9 cellular contexts compared by ENCODE assay signal in genomic region chr15:101088788-101089578, GRCh38.
A peak's percentile ranks its signal among the peaks of the same experiment; 100 is the strongest.
DNase-seq lines count a peak whose midpoint lies in the region; ATAC-seq and TF ChIP-seq lines count a peak whose summit lies in the region.
"Had no signal": no experiment of that assay in that cellular context is flagged by ENCODE, and none has a peak within 500 bp of the region (broad histone marks: within the 10 kb centered on the region; RNA-seq: fewer than 3 reads in every experiment).

No MANE protein-coding gene starts in this region.

- H3K4me1 ChIP-seq in smooth muscle cell (ENCODE audit: low read depth), result peaks cover 3% of the 10 kb centered on the region

- ATAC-seq in CD4-positive, alpha-beta T cell (ENCODE audit: poor library complexity), result peak; percentile 96
- peak; percentile 88 for ATAC-seq in GM19395 (IDR thresholded peaks at IDR 0.05; ENCODE audit: unreplicated experiment)
- ATAC-seq in T-helper 17 cell, result peak; percentile 93

- peak overlapping the region; percentile 68 for H3K4me2 ChIP-seq in smooth muscle cell

- H3K79me2 ChIP-seq in smooth muscle cell (ENCODE audit: low read depth), result peaks cover 6% of the 10 kb centered on the region

- CTCF ChIA-PET in CD4-positive, alpha-beta T cell (lab: Charles Lee), result interaction anchor here (1.4 kb wide), 1 partner anchor 169 kb away, joined by 5 read pairs; no protein-coding TSS in a partner anchor

- no peaks in the 10 kb centered on the region for H3K9me3 Mint-ChIP-seq in CD4-positive, alpha-beta T cell
- H3K9me3 Mint-ChIP-seq: activated naive CD4-positive, alpha-beta T cell treated with anti-CD3 and anti-CD28 coated beads, Interleukin-2, amount 50 U/mL, for 24 hours had no signal

- WGBS in smooth muscle cell (ENCODE audit: low lambda C conversion rate), result 42% methylated on average over 42 of the region's 42 CpGs

- H3K9me3 ChIP-seq in CD4-positive, alpha-beta T cell (ENCODE audit: control insufficient read depth, low read length), result no peaks in the 10 kb centered on the region
- no peaks in the 10 kb centered on the region for H3K9me3 ChIP-seq in T-helper 17 cell (ENCODE audit: control insufficient read depth, low read length, poor library complexity, severe bottlenecking)
- H3K9me3 ChIP-seq in smooth muscle cell (replicated peaks; ENCODE audit: low read depth), result no peaks in the 10 kb centered on the region

- peak overlapping the region; percentile 80 for H2AFZ ChIP-seq in smooth muscle cell (ENCODE audit: low read depth)

- H3K27me3 Mint-ChIP-seq in CD4-positive, alpha-beta T cell, result no peaks in the 10 kb centered on the region
- H3K27me3 Mint-ChIP-seq in T-helper 17 cell, result peaks cover 17% of the 10 kb centered on the region
- H3K27me3 Mint-ChIP-seq: activated naive CD4-positive, alpha-beta T cell treated with anti-CD3 and anti-CD28 coated beads, Interleukin-2, amount 50 U/mL, for 24 hours had no signal

- no peaks in the 10 kb centered on the region for H4K20me1 ChIP-seq in smooth muscle cell (ENCODE audit: low read depth)

- no peak overlapping the region for H3K9ac ChIP-seq in smooth muscle cell (ENCODE audit: low read depth)

- POLR2A ChIA-PET in CD4-positive, alpha-beta T cell (lab: Charles Lee), result no interaction called here

- no peaks in the 10 kb centered on the region for H3K36me3 Mint-ChIP-seq in CD4-positive, alpha-beta T cell (ENCODE audit: low read depth)
- H3K36me3 Mint-ChIP-seq in T-helper 17 cell (ENCODE audit: low read depth), result peaks cover 2% of the 10 kb centered on the region
- H3K36me3 Mint-ChIP-seq: activated naive CD4-positive, alpha-beta T cell treated with anti-CD3 and anti-CD28 coated beads, Interleukin-2, amount 50 U/mL, for 24 hours had no signal

- in situ Hi-C loops in KBM-7 (cut with MboI; ENCODE audit: low pct_unique_long_range_greater_than_20kb, low sequenced_read_pairs), result no loop called here

- no peak overlapping the region for H3K27ac ChIP-seq in CD4-positive, alpha-beta T cell (ENCODE audit: low read depth, low read length)
- H3K27ac ChIP-seq in smooth muscle cell (ENCODE audit: low read depth), result no peak overlapping the region

- intact Hi-C loops in CD4-positive, alpha-beta T cell (cut with DNase I, micrococcal nuclease), result loop anchor here (1.0 to 5.0 kb wide), 4 partner anchors 82 to 563 kb away; partner anchors contain the start of gene TM2D3 (in 1 of the 2)

- no peak overlapping the region for H3K4me3 Mint-ChIP-seq in CD4-positive, alpha-beta T cell
- no peak overlapping the region for H3K4me3 Mint-ChIP-seq in T-helper 17 cell
- H3K4me3 Mint-ChIP-seq: activated naive CD4-positive, alpha-beta T cell treated with anti-CD3 and anti-CD28 coated beads, Interleukin-2, amount 50 U/mL, for 24 hours had no signal

- no peaks in the 10 kb centered on the region for H3F3A ChIP-seq in smooth muscle cell (ENCODE audit: low read depth)

- no peak overlapping the region for H3K27ac Mint-ChIP-seq in CD4-positive, alpha-beta T cell
- no peak overlapping the region for H3K27ac Mint-ChIP-seq in T-helper 17 cell
- H3K27ac Mint-ChIP-seq: activated naive CD4-positive, alpha-beta T cell treated with anti-CD3 and anti-CD28 coated beads, Interleukin-2, amount 50 U/mL, for 24 hours had no signal

- peak overlapping the region; percentile 28 for H3K4me3 ChIP-seq in smooth muscle cell

- no peaks in the 10 kb centered on the region for H3K27me3 ChIP-seq in CD4-positive, alpha-beta T cell (ENCODE audit: control insufficient read depth, insufficient read depth, low read length)
- no peaks in the 10 kb centered on the region for H3K27me3 ChIP-seq in smooth muscle cell (ENCODE audit: low read depth)

- no peaks in the 10 kb centered on the region for H3K36me3 ChIP-seq in smooth muscle cell (ENCODE audit: low read depth)

- peak; percentile 49 to 88 (median 75) for DNase-seq in CD4-positive, alpha-beta T cell
- DNase-seq in KBM-7, result peak; percentile 74
- peak; percentile 60 to 82 (median 67) for DNase-seq in T-helper 17 cell
- DNase-seq in amygdala (lab: John Stamatoyannopoulos, UW), result peak in 41 of 56 donors; percentile 8 to 74 (median 32)
- peak in 38 of 51 donors; percentile 15 to 74 (median 42) for DNase-seq in hypothalamus (lab: John Stamatoyannopoulos, UW)
- DNase-seq in smooth muscle cell (lab: John Stamatoyannopoulos, UW; ENCODE audit: unreplicated experiment), result peak; percentile 44
- DNase-seq in NCI-H2107 (lab: John Stamatoyannopoulos, UW), result no peak

- H3K4me1 Mint-ChIP-seq in CD4-positive, alpha-beta T cell (ENCODE audit: low read depth), result no peaks in the 10 kb centered on the region
- H3K4me1 Mint-ChIP-seq in T-helper 17 cell, result peaks cover 3% of the 10 kb centered on the region
- H3K4me1 Mint-ChIP-seq: activated naive CD4-positive, alpha-beta T cell treated with anti-CD3 and anti-CD28 coated beads, Interleukin-2, amount 50 U/mL, for 24 hours had no signal

- TF ChIP-seq CTCF in CD4-positive, alpha-beta T cell (IDR thresholded peaks at IDR 0.05), result peak; percentile 91
- peak; percentile 98 for TF ChIP-seq CTCF in smooth muscle cell (IDR thresholded peaks at IDR 0.05; ENCODE audit: borderline replicate concordance, insufficient read depth, poor library complexity, severe bottlenecking)
